In genomic region chr13:112831801-112832200, GRCh38 we compare ENCODE assay signal across 25 cellular contexts.
"Had no signal": no experiment of that assay in that cellular context is flagged by ENCODE, and none has a peak within 500 bp of the region (broad histone marks: within the 10 kb centered on the region; RNA-seq: fewer than 3 reads in every experiment).

No MANE protein-coding gene starts in this region.

- H3K9me3 ChIP-seq: colonic mucosa, gastrocnemius medialis, mucosa of descending colon, thoracic aorta, vagina had no signal

- H3K9me3 Mint-ChIP-seq: activated CD8-positive, alpha-beta T cell treated with anti-CD3 and anti-CD28 coated beads for 36 hours had no signal

- H3K4me1 ChIP-seq: colonic mucosa, gastrocnemius medialis, parathyroid adenoma, vagina had no signal

- ATAC-seq: activated CD8-positive, alpha-beta T cell treated with anti-CD3 and anti-CD28 coated beads for 36 hours; gastrocnemius medialis; left ventricle myocardium superior; mucosa of descending colon; right cardiac atrium; stimulated activated naive CD8-positive, alpha-beta T cell treated with anti-CD3 and anti-CD28 coated beads, Interleukin-15, Interleukin-2, amounts not matched to agents 100 U/mL and 50 U/mL, for 24 hours had no signal

- H3K27me3 Mint-ChIP-seq: activated CD8-positive, alpha-beta T cell treated with anti-CD3 and anti-CD28 coated beads for 36 hours; activated naive CD8-positive, alpha-beta T cell had no signal

- H3K27ac Mint-ChIP-seq: activated CD8-positive, alpha-beta T cell treated with anti-CD3 and anti-CD28 coated beads for 36 hours; activated naive CD8-positive, alpha-beta T cell had no signal

- H3K4me3 ChIP-seq: colonic mucosa, gastrocnemius medialis, mucosa of descending colon, skin epidermis, thoracic aorta, vagina had no signal

- H3K79me2 ChIP-seq: parathyroid adenoma had no signal

- H3K4me3 Mint-ChIP-seq: activated CD8-positive, alpha-beta T cell treated with anti-CD3 and anti-CD28 coated beads for 36 hours; activated naive CD8-positive, alpha-beta T cell had no signal

- H2AFZ ChIP-seq: parathyroid adenoma had no signal

- H3K27me3 ChIP-seq: colonic mucosa, gastrocnemius medialis, vagina had no signal

- H3K9ac ChIP-seq: parathyroid adenoma had no signal

- FAIRE-seq: endometrium had no signal

- DNase-seq: activated CD4-positive, alpha-beta T cell treated with anti-CD3 and anti-CD28 coated beads for 1 hour; activated CD4-positive, alpha-beta T cell treated with anti-CD3 and anti-CD28 coated beads, Interleukin-2, amount 50 U/mL, for 1 hour; activated CD8-positive, alpha-beta T cell treated with anti-CD3 and anti-CD28 coated beads for 36 hours; activated naive CD4-positive, alpha-beta T cell; activated T-cell treated with anti-CD3 and anti-CD28 coated beads, Interleukin-2, amount 50 U/mL, for 48 hours; anterior cingulate cortex; colonic mucosa; effector CD8-positive, alpha-beta T cell; gastrocnemius medialis; glutamatergic neuron; islet precursor cell; left ventricle myocardium superior; mucosa of descending colon; right cardiac atrium; stimulated activated CD4-positive, alpha-beta T cell treated with anti-CD3 and anti-CD28 coated beads, Interleukin-12 subunit alpha, Interleukin-12 subunit beta, amount 100 ng/mL, for 4 hours; stimulated activated CD4-positive, alpha-beta T cell treated with anti-CD3 and anti-CD28 coated beads, Interleukin-4, amount 100 ng/mL, for 1 hour; stimulated activated naive CD8-positive, alpha-beta T cell treated with anti-CD3 and anti-CD28 coated beads, Interleukin-15, Interleukin-2, amounts not matched to agents 100 U/mL and 50 U/mL, for 24 hours; T-helper 2 cell; trophoblast cell had no signal

- H3K27ac ChIP-seq: colonic mucosa, gastrocnemius medialis, parathyroid adenoma, skin epidermis, thoracic aorta, vagina had no signal

- H3K36me3 ChIP-seq: colonic mucosa had no signal
